9 cellular contexts compared by ENCODE assay signal in genomic region chr11:36449566-36450390, GRCh38.
DNase-seq lines count a peak whose midpoint lies in the region; ATAC-seq, FAIRE-seq and TF ChIP-seq lines count a peak whose summit lies in the region.
"Had no signal": no experiment of that assay in that cellular context is flagged by ENCODE, and none has a peak within 500 bp of the region (broad histone marks: within the 10 kb centered on the region; RNA-seq: fewer than 3 reads in every experiment).

No MANE protein-coding gene starts in this region.

- H3K27me3 ChIP-seq in K562 (ENCODE audit: control insufficient read depth in 2 of 2, insufficient read depth in 2 of 2, low read length in 2 of 2) = peaks cover 4 to 42% of the 10 kb centered on the region in 2 experiments; a peak in 4 of 5 replicates
- H3K27me3 ChIP-seq in osteoblast (ENCODE audit: insufficient read depth, low read length) = no peaks in the 10 kb centered on the region

- H3K4me3 ChIP-seq in K562 (no peak overlapping the region), osteoblast (ENCODE audit: insufficient read depth, low read length) (peak overlapping the region; percentile 62)
- H3K4me3 ChIP-seq: A549 had no signal

- H3K4me1 ChIP-seq in K562 (replicated peaks in 1 of 2; ENCODE audit: control insufficient read depth in 2 of 2, insufficient read depth in 2 of 2, low read length in 2 of 2) (peaks cover 3 to 13% of the 10 kb centered on the region in 2 experiments; a peak in 3 of 5 replicates), osteoblast (ENCODE audit: insufficient read depth, low read length) (peaks cover 52% of the 10 kb centered on the region)

- TF ChIP-seq POLR2A in K562 (conservative IDR thresholded peaks at IDR 0.05) = no peak

- H4K20me1 ChIP-seq in K562 (replicated peaks; ENCODE audit: control insufficient read depth, insufficient read depth, low read length) (no peaks in the 10 kb centered on the region), osteoblast (ENCODE audit: insufficient read depth, low read length) (no peaks in the 10 kb centered on the region)

- H3K79me2 ChIP-seq in K562 (ENCODE audit: control insufficient read depth, insufficient read depth, low read length) (no peaks in the 10 kb centered on the region), osteoblast (ENCODE audit: insufficient read depth, low read length) (no peaks in the 10 kb centered on the region)

- WGBS in K562 (ENCODE audit: insufficient coverage, low coverage, missing lambda C conversion rate) = 1% methylated on average over 6 of the region's 6 CpGs

- H3K9me3 ChIP-seq in K562 (replicated peaks; ENCODE audit: control insufficient read depth, insufficient read depth, low read depth, low read length) (no peaks in the 10 kb centered on the region), osteoblast (ENCODE audit: low read depth, low read length) (no peaks in the 10 kb centered on the region)
- H3K9me3 ChIP-seq: A549 had no signal

- CTCF ChIA-PET in K562 (lab: Yijun Ruan, JAX; ENCODE audit: low intra/inter-chr PET ratio) = no interaction called here

- no peak overlapping the region for H2AFZ ChIP-seq in K562 (ENCODE audit: low read depth, low read length)
- H2AFZ ChIP-seq in osteoblast (ENCODE audit: low read length) = peak overlapping the region; percentile 84

- in situ Hi-C loops in K562 (cut with MboI) = no loop called here

- FAIRE-seq in K562 (lab: Jason Lieb, UNC) = no peak
- FAIRE-seq: A549 had no signal

- intact Hi-C loops in K562 (cut with micrococcal nuclease) = no loop called here

- H3K9me1 ChIP-seq in K562 (ENCODE audit: control insufficient read depth, insufficient read depth, low read length) = no peaks in the 10 kb centered on the region

- POLR2A ChIA-PET in K562 (lab: Yijun Ruan, JAX) = interaction anchor here (0.7 kb wide), 1 partner anchor 177 kb away, joined by 3 read pairs; no protein-coding TSS in a partner anchor

- no peak for TF ChIP-seq CTCF in K562 (IDR thresholded peaks at IDR 0.05 in 2 of 3, conservative IDR thresholded peaks at IDR 0.05 in 1 of 3; ENCODE audit: insufficient read depth in 2 of 3, low read depth in 1 of 3, low read length in 3 of 3)
- TF ChIP-seq CTCF in osteoblast (IDR thresholded peaks at IDR 0.05; ENCODE audit: extremely low read depth, low read depth, low read length) = no peak

- TF ChIP-seq RAD21 in K562 (CRISPR knock-in tag; conservative IDR thresholded peaks at IDR 0.05 in 1 of 2, IDR thresholded peaks at IDR 0.05 in 1 of 2) = no peak

- H3K27ac ChIP-seq in K562 (ENCODE audit: extremely low read depth, low read depth, low read length) (no peak overlapping the region), osteoblast (ENCODE audit: low read depth, low read length) (peak overlapping the region; percentile 16)
- H3K27ac ChIP-seq: A549 had no signal

- TF ChIP-seq EP300 in K562 (IDR thresholded peaks at IDR 0.05; ENCODE audit: low read length) = no peak

- peak; percentile 52 for ATAC-seq in HG03095 (IDR thresholded peaks at IDR 0.05; ENCODE audit: unreplicated experiment)
- no peak for ATAC-seq in K562
- no peak for ATAC-seq in GM21381 (IDR thresholded peaks at IDR 0.05; ENCODE audit: unreplicated experiment)
- no peak for ATAC-seq in GM18520 (IDR thresholded peaks at IDR 0.05; ENCODE audit: unreplicated experiment)
- ATAC-seq: A549 had no signal

- no peak overlapping the region for H3K9ac ChIP-seq in K562 (ENCODE audit: insufficient read depth in 1 of 2, low read depth in 2 of 2, low read length in 2 of 2)

- H3K4me2 ChIP-seq in K562 (ENCODE audit: insufficient read depth, low read length) = no peak overlapping the region
- peak overlapping the region; percentile 83 for H3K4me2 ChIP-seq in osteoblast (ENCODE audit: insufficient read depth, low read length)
- H3K4me2 ChIP-seq: A549 had no signal

- H3K36me3 ChIP-seq in K562 (ENCODE audit: control insufficient read depth, insufficient read depth, low read length) (no peaks in the 10 kb centered on the region), osteoblast (ENCODE audit: insufficient read depth, low read length) (peaks cover 12% of the 10 kb centered on the region)

- no TSS peak for BruUV-seq in K562 (replicated peaks; lab: Mats Ljungman, UMichigan)

- peak; percentile 35 for DNase-seq in NCI-H2029 (lab: John Stamatoyannopoulos, UW)
- no peak for DNase-seq in NCI-H2029 treated with DMSO at 0.1 percent for 48 hours (lab: John Stamatoyannopoulos, UW)
- DNase-seq in K562 (ENCODE audit: extremely low read depth in 1 of 4, low spot score in 3 of 4) = no peak
- no peak for DNase-seq in osteoblast (ENCODE audit: insufficient read length, low spot score, missing footprints)
- DNase-seq in stimulated activated CD4-positive, alpha-beta T cell treated with anti-CD3 and anti-CD28 coated beads, Interleukin-4, amount 100 ng/mL, for 4 hours = no peak

TF ChIP-seq in K562, 482 proteins besides CTCF, POLR2A, EP300 and RAD21:
- TF ChIP-seq ESRRA (IDR thresholded peaks at IDR 0.05; ENCODE audit: borderline replicate concordance, low read depth) = no peak
- TF ChIP-seq PCBP2 (IDR thresholded peaks at IDR 0.05; ENCODE audit: low read depth, low read length, poor library complexity, severe bottlenecking) = no peak
- TF ChIP-seq CUX1 (CRISPR knock-in tag; IDR thresholded peaks at IDR 0.05) = no peak
- peak; percentile 70; the same call in 1 of the 2 replicates for TF ChIP-seq SPI1 (IDR thresholded peaks at IDR 0.05; ENCODE audit: borderline replicate concordance, low read depth, low read length)
